ENCODE assay signal across 7 cellular contexts in genomic region chr6:157228421-157229218, GRCh38.
DNase-seq lines count a peak whose midpoint lies in the region; ATAC-seq and TF ChIP-seq lines count a peak whose summit lies in the region.

No MANE protein-coding gene starts in this region.

- H3K27me3 Mint-ChIP-seq in nephron progenitor cell (ENCODE audit: low read depth, poor library complexity): peaks cover 22% of the 10 kb centered on the region

- H3K79me2 ChIP-seq in DOHH2 (ENCODE audit: control insufficient read depth, low read length): no peaks in the 10 kb centered on the region

- H3K4me1 ChIP-seq in DOHH2 (ENCODE audit: control insufficient read depth, low read length): peaks cover 50% of the 10 kb centered on the region

- H3K27ac ChIP-seq in DOHH2 (ENCODE audit: low read depth, low read length): no peak overlapping the region

- no peak for ATAC-seq in GM18870 (IDR thresholded peaks at IDR 0.05; ENCODE audit: unreplicated experiment)

- no peaks in the 10 kb centered on the region for H3K9me3 Mint-ChIP-seq in nephron progenitor cell

- H3K4me1 Mint-ChIP-seq in nephron progenitor cell: peaks cover 65% of the 10 kb centered on the region

- no peaks in the 10 kb centered on the region; the same call in 1 of the 2 replicates for H3K27me3 ChIP-seq in DOHH2 (ENCODE audit: control insufficient read depth, low read length)

- peaks cover 11% of the 10 kb centered on the region for H3F3A ChIP-seq in DOHH2 (ENCODE audit: control insufficient read depth, insufficient read depth)

- no peak for TF ChIP-seq CTCF in DOHH2 (IDR thresholded peaks at IDR 0.05; ENCODE audit: low read depth, low read length, poor library complexity, severe bottlenecking)
- no peak for TF ChIP-seq CTCF in nephron progenitor cell (IDR thresholded peaks at IDR 0.05)

- no peak overlapping the region for H3K27ac Mint-ChIP-seq in nephron progenitor cell

- no peak overlapping the region for H3K4me3 ChIP-seq in DOHH2 (ENCODE audit: low read length)

- H3K36me3 ChIP-seq in DOHH2 (ENCODE audit: control insufficient read depth, low read length): no peaks in the 10 kb centered on the region

- H3K4me2 ChIP-seq in DOHH2 (ENCODE audit: low read length): peak overlapping the region; percentile 18; the same call in 1 of the 2 replicates

- no peaks in the 10 kb centered on the region for H4K20me1 ChIP-seq in DOHH2 (ENCODE audit: control insufficient read depth, insufficient read depth, low read depth, low read length)

- DNase-seq in NCI-H1105 treated with DMSO at 0.1 percent for 48 hours (lab: John Stamatoyannopoulos, UW): peak; percentile 99
- DNase-seq in NCI-H774 (lab: John Stamatoyannopoulos, UW): peak; percentile 96
- DNase-seq in nephron progenitor cell: peak; percentile 56
- no peak for DNase-seq in NK-92 treated with Interleukin-12 subunit alpha and Interleukin-12 subunit beta, amount 100 ng/mL, for 24 hours (lab: John Stamatoyannopoulos, UW)
- DNase-seq in D341Med (ENCODE audit: low spot score): no peak

- H3K36me3 Mint-ChIP-seq in nephron progenitor cell (ENCODE audit: low read depth): no peaks in the 10 kb centered on the region

- H3K9me2 ChIP-seq in DOHH2 (replicated peaks; ENCODE audit: control insufficient read depth, low read length): no peaks in the 10 kb centered on the region

- no peak overlapping the region for H3K4me3 Mint-ChIP-seq in nephron progenitor cell

- H3K9me3 ChIP-seq in DOHH2 (ENCODE audit: control insufficient read depth, insufficient read depth, low read length): no peaks in the 10 kb centered on the region

Comparison
In these comparisons a context has a peak if more than half of its experiments do, and no peak if none do; other contexts are left out.
1. DNase-seq: peak in NCI-H1105 treated with DMSO at 0.1 percent for 48 hours (single experiment), NCI-H774 (single experiment) and nephron progenitor cell (single experiment); none in NK-92 treated with Interleukin-12 subunit alpha and Interleukin-12 subunit beta, amount 100 ng/mL, for 24 hours (single experiment) and D341Med (single experiment).